Comparison of ENCODE assay signal across 8 cellular contexts in genomic region chr6:31400467-31401289, GRCh38. TPM values are rescaled to one million over a fixed set of nuclear protein-coding genes. Genes with fewer than 3 reads are reported as not detected.
DNase-seq lines count a peak whose midpoint lies in the region; ATAC-seq and TF ChIP-seq lines count a peak whose summit lies in the region.

No MANE protein-coding gene starts in this region.

- H3K4me3 ChIP-seq in left lung, result peak overlapping the region; percentile 71 to 75

- peak overlapping the region; percentile 40 to 98 (median 95) for H3K27ac Mint-ChIP-seq in IgD-negative memory B cell

- H3K36me3 ChIP-seq in left lung, result no peaks in the 10 kb centered on the region

- H3K4me3 Mint-ChIP-seq in IgD-negative memory B cell, result peak overlapping the region; percentile 84 to 98 (median 95)

- H3K9me3 Mint-ChIP-seq in IgD-negative memory B cell, result no peaks in the 10 kb centered on the region

- no peak for TF ChIP-seq CTCF in GM13977 (IDR thresholded peaks at IDR 0.05; ENCODE audit: extremely low read depth, insufficient read depth, missing control alignments)
- no peak for TF ChIP-seq CTCF in left lung (IDR thresholded peaks at IDR 0.05)

- in situ Hi-C loops in GM13977 (cut with MboI; ENCODE audit: low pct_unique_long_range_greater_than_20kb, low sequenced_read_pairs, unreplicated experiment), result no loop called here

- peaks cover 18 to 73% of the 10 kb centered on the region in 2 donors for H3K4me1 ChIP-seq in left lung

- H3K27me3 ChIP-seq in left lung, result no peaks in the 10 kb centered on the region

- peaks cover 37 to 47% (median 41%) of the 10 kb centered on the region in 3 donors for H3K4me1 Mint-ChIP-seq in IgD-negative memory B cell

- H3K27me3 Mint-ChIP-seq in IgD-negative memory B cell, result peaks cover 1% of the 10 kb centered on the region

- peak overlapping the region; percentile 96 to 99 for H3K27ac ChIP-seq in left lung

- intact Hi-C loops in left lung (cut with DNase I), result no loop called here

- DNase-seq in GM13977 (ENCODE audit: low spot score), result peak; percentile 75
- DNase-seq in activated CD4-positive, CD25-positive, alpha-beta regulatory T cell treated with anti-CD3 and anti-CD28 coated beads, Interleukin-2, amount 50 U/mL, for 16 hours (ENCODE audit: low read depth, low spot score), result peak; percentile 53
- DNase-seq in cerebellum (ENCODE audit: low spot score), result peak; percentile 19
- peak; percentile 88 to 94 for DNase-seq in left lung
- DNase-seq in stimulated activated CD4-positive, alpha-beta T cell treated with anti-CD3 and anti-CD28 coated beads, Interleukin-4, amount 100 ng/mL, for 24 hours, result peak; percentile 72
- DNase-seq in NCI-H774 (lab: John Stamatoyannopoulos, UW), result no peak

- no peaks in the 10 kb centered on the region for H3K9me3 ChIP-seq in left lung

- peaks cover 2% of the 10 kb centered on the region for H3K36me3 Mint-ChIP-seq in IgD-negative memory B cell

- peak; percentile 66 for ATAC-seq in left lung
- no peak for ATAC-seq in HG03354 (IDR thresholded peaks at IDR 0.05; ENCODE audit: poor library complexity, severe bottlenecking, unreplicated experiment)

RNA-seq across cellular contexts. Expression of gene MICA, which starts 2.7 kb away (rescaled TPM):
- 9.2 TPM for polyA plus RNA-seq in IgD-negative memory B cell
- total RNA-seq in cerebellum, result 2.7 TPM
- 10 to 100 TPM; 29.4 to 30.1 TPM for total RNA-seq in left lung

RNA-seq across cellular contexts. Expression of gene HLA-B, which starts 43.7 kb away (rescaled TPM):
- 6,901 TPM for polyA plus RNA-seq in IgD-negative memory B cell
- 20.9 TPM for total RNA-seq in cerebellum
- 1,000 to 10,000 TPM; 2,303 to 2,503 TPM for total RNA-seq in left lung

Comparison
In these comparisons a context has a peak if more than half of its experiments do, and no peak if none do; other contexts are left out.
1. RNA of gene HLA-B, which starts 43.7 kb away (total RNA-seq): 2,303 to 2,503 TPM in left lung; 20.9 TPM in cerebellum (single experiment); every median in the first group is over 100 times any median in the second.